Comparison of ENCODE assay signal across 8 cellular contexts in genomic region chrX:154020500-154021115, GRCh38. TPM values are rescaled to one million over a fixed set of nuclear protein-coding genes. Genes with fewer than 3 reads are reported as not detected.
DNase-seq lines count a peak whose midpoint lies in the region; ATAC-seq and TF ChIP-seq lines count a peak whose summit lies in the region.

No MANE protein-coding gene starts in this region.

- H3K4me1 Mint-ChIP-seq in activated CD4-positive, alpha-beta T cell treated with anti-CD3 and anti-CD28 coated beads, Interleukin-2, amount 10 ng/mL, durations not matched to agents 24 days and 14 days, result peaks cover 11% of the 10 kb centered on the region
- H3K4me1 Mint-ChIP-seq in stimulated activated naive B cell treated with anti-CD40 and anti-IgM and Interleukin-4, amounts not matched to agents 10 μg/mL and 1 μg/mL and 100 μg/mL, for 72 hours, result peaks cover 16 to 33% of the 10 kb centered on the region in 2 donors

- H3K4me3 ChIP-seq in WERI-Rb-1 (ENCODE audit: low read depth, low read length) (peak overlapping the region; percentile 35), heart right ventricle (peak overlapping the region in 9 of 10 donors; percentile 46 to 68 (median 60))

- ATAC-seq in heart right ventricle, result peak in 3 of 8 donors; percentile 6 to 35 (median 8)
- ATAC-seq in stimulated activated naive B cell treated with anti-CD40 and anti-IgM and Interleukin-4, amounts not matched to agents 10 μg/mL and 1 μg/mL and 100 μg/mL, for 72 hours (replicated peaks), result peak; percentile 8 to 13

- H3K36me3 ChIP-seq in WERI-Rb-1 (peaks cover 33% of the 10 kb centered on the region), heart right ventricle (peaks cover 0 to 26% (median 0%) of the 10 kb centered on the region in 9 donors)

- H3K27me3 ChIP-seq in WERI-Rb-1 (ENCODE audit: insufficient read depth, low read depth, severe bottlenecking) (peaks cover 11% of the 10 kb centered on the region), heart right ventricle (peaks cover 0 to 68% (median 0%) of the 10 kb centered on the region in 7 donors)

- no peaks in the 10 kb centered on the region for H3K27me3 Mint-ChIP-seq in activated CD4-positive, alpha-beta T cell treated with anti-CD3 and anti-CD28 coated beads, Interleukin-2, amount 10 ng/mL, durations not matched to agents 24 days and 14 days
- peaks cover 0 to 4% of the 10 kb centered on the region in 2 donors for H3K27me3 Mint-ChIP-seq in stimulated activated naive B cell treated with anti-CD40 and anti-IgM and Interleukin-4, amounts not matched to agents 10 μg/mL and 1 μg/mL and 100 μg/mL, for 72 hours

- H3K9me3 ChIP-seq in WERI-Rb-1 (ENCODE audit: severe bottlenecking) (no peaks in the 10 kb centered on the region), heart right ventricle (no peaks in the 10 kb centered on the region)

- peak overlapping the region; percentile 86 for H3K27ac ChIP-seq in WERI-Rb-1
- H3K27ac ChIP-seq in heart right ventricle, result peak overlapping the region; percentile 79 to 95 (median 87)

- 57 to 59% methylated on average over 12 of the region's 12 CpGs for WGBS in heart right ventricle, 2 donors

- H3K4me1 ChIP-seq in heart right ventricle, result peaks cover 0 to 30% (median 10%) of the 10 kb centered on the region in 9 donors

- peak overlapping the region; percentile 94 for H3K27ac Mint-ChIP-seq in activated CD4-positive, alpha-beta T cell treated with anti-CD3 and anti-CD28 coated beads, Interleukin-2, amount 10 ng/mL, durations not matched to agents 24 days and 14 days
- H3K27ac Mint-ChIP-seq in stimulated activated naive B cell treated with anti-CD40 and anti-IgM and Interleukin-4, amounts not matched to agents 10 μg/mL and 1 μg/mL and 100 μg/mL, for 72 hours, result peak overlapping the region; percentile 97

- DNase-seq in activated CD4-positive, alpha-beta T cell treated with anti-CD3 and anti-CD28 coated beads, Interleukin-2, amount 10 ng/mL, durations not matched to agents 24 days and 14 days, result no peak
- DNase-seq in activated CD4-positive, alpha-beta T cell treated with anti-CD3 and anti-CD28 coated beads for 1 hour, result no peak
- DNase-seq in WERI-Rb-1 (no peak), heart right ventricle (no peak), DMS53 (lab: John Stamatoyannopoulos, UW) (no peak), NCI-H748 treated with DMSO at 0.1 percent for 48 hours (lab: John Stamatoyannopoulos, UW) (no peak), NCI-H1694 (lab: John Stamatoyannopoulos, UW) (no peak)
- no peak for DNase-seq in stimulated activated naive B cell treated with anti-CD40 and anti-IgM and Interleukin-4, amounts not matched to agents 10 μg/mL and 1 μg/mL and 100 μg/mL, for 72 hours

- no peaks in the 10 kb centered on the region for H3K9me3 Mint-ChIP-seq in activated CD4-positive, alpha-beta T cell treated with anti-CD3 and anti-CD28 coated beads, Interleukin-2, amount 10 ng/mL, durations not matched to agents 24 days and 14 days
- no peaks in the 10 kb centered on the region for H3K9me3 Mint-ChIP-seq in stimulated activated naive B cell treated with anti-CD40 and anti-IgM and Interleukin-4, amounts not matched to agents 10 μg/mL and 1 μg/mL and 100 μg/mL, for 72 hours

- intact Hi-C loops in activated CD4-positive, alpha-beta T cell treated with anti-CD3 and anti-CD28 coated beads, Interleukin-2, amount 10 ng/mL, durations not matched to agents 24 days and 14 days (cut with micrococcal nuclease), result loop anchor here (2.0 kb wide), 2 partner anchors 20 to 50 kb away; partner anchors contain the start of gene HCFC1
- intact Hi-C loops in heart right ventricle (cut with DNase I), result loop anchor here in 2 of 10 donors (2.0 to 10.0 kb wide), 2 partner anchors 26 to 74 kb away; partner anchors contain the start of gene MECP2 (in 1 of the 2)

- TF ChIP-seq CTCF in WERI-Rb-1 (IDR thresholded peaks at IDR 0.05; ENCODE audit: low read depth, low read length) (no peak), heart right ventricle (IDR thresholded peaks at IDR 0.05) (no peak)

- peak overlapping the region; percentile 92 for H3K4me3 Mint-ChIP-seq in activated CD4-positive, alpha-beta T cell treated with anti-CD3 and anti-CD28 coated beads, Interleukin-2, amount 10 ng/mL, durations not matched to agents 24 days and 14 days
- H3K4me3 Mint-ChIP-seq in stimulated activated naive B cell treated with anti-CD40 and anti-IgM and Interleukin-4, amounts not matched to agents 10 μg/mL and 1 μg/mL and 100 μg/mL, for 72 hours, result peak overlapping the region; percentile 87 to 90

- peaks cover 17% of the 10 kb centered on the region for H3K36me3 Mint-ChIP-seq in activated CD4-positive, alpha-beta T cell treated with anti-CD3 and anti-CD28 coated beads, Interleukin-2, amount 10 ng/mL, durations not matched to agents 24 days and 14 days (ENCODE audit: low read depth)
- H3K36me3 Mint-ChIP-seq in stimulated activated naive B cell treated with anti-CD40 and anti-IgM and Interleukin-4, amounts not matched to agents 10 μg/mL and 1 μg/mL and 100 μg/mL, for 72 hours, result peaks cover 16 to 18% of the 10 kb centered on the region in 2 donors

RNA-seq across cellular contexts. Expression of gene IRAK1, which starts 0.9 kb away (rescaled TPM):
- total RNA-seq in activated CD4-positive, alpha-beta T cell treated with anti-CD3 and anti-CD28 coated beads, Interleukin-2, amount 10 ng/mL, durations not matched to agents 24 days and 14 days, result 177 and 192 TPM in 2 replicates
- total RNA-seq in heart right ventricle, result 10 to 100 TPM; 18.2 to 59.0 (median 27.1) TPM
- polyA plus RNA-seq in heart right ventricle, result 10 to 100 TPM; 26.4 to 58.7 TPM

RNA-seq across cellular contexts. Expression of gene TMEM187, which starts 48.1 kb away (rescaled TPM):
- 2.4 and 3.8 TPM in 2 replicates for total RNA-seq in activated CD4-positive, alpha-beta T cell treated with anti-CD3 and anti-CD28 coated beads, Interleukin-2, amount 10 ng/mL, durations not matched to agents 24 days and 14 days
- total RNA-seq in heart right ventricle, result 10 to 100 TPM in 3 of 10 donors, 1 to 10 TPM in 7; 4.8 to 13.2 (median 8.0) TPM
- polyA plus RNA-seq in heart right ventricle, result 1 to 10 TPM; 3.4 to 7.2 TPM

RNA-seq across cellular contexts. Expression of gene HCFC1, which starts 49.0 kb away (rescaled TPM):
- total RNA-seq in activated CD4-positive, alpha-beta T cell treated with anti-CD3 and anti-CD28 coated beads, Interleukin-2, amount 10 ng/mL, durations not matched to agents 24 days and 14 days, result 107 and 109 TPM in 2 replicates
- 10 to 100 TPM; 26.5 to 41.6 (median 31.7) TPM for total RNA-seq in heart right ventricle
- polyA plus RNA-seq in heart right ventricle, result 10 to 100 TPM; 12.3 to 13.9 TPM
